ENCODE assay signal across 7 cellular contexts in genomic region chr18:32289480-32290075, GRCh38.
A peak's percentile ranks its signal among the peaks of the same experiment; 100 is the strongest.
DNase-seq lines count a peak whose midpoint lies in the region; ATAC-seq and TF ChIP-seq lines count a peak whose summit lies in the region.

No MANE protein-coding gene starts in this region.

- DNase-seq in GM04504 (ENCODE audit: low read depth) (peak; percentile 40), LNCaP clone FGC (ENCODE audit: low read depth) (peak; percentile 31), OCI-M2 (lab: John Stamatoyannopoulos, UW; ENCODE audit: unreplicated experiment) (peak; percentile 20), cerebellum (ENCODE audit: low spot score) (peak; percentile 42), right lobe of liver (peak in 1 of 3 donors; percentile 57), uterus (peak in 1 of 2 donors; percentile 41)

- 6% methylated on average over 1 of the region's 1 CpG for WGBS in right lobe of liver (ENCODE audit: insufficient coverage, low coverage, low lambda C conversion rate, missing lambda C conversion rate)

- no peaks in the 10 kb centered on the region for H3K4me1 ChIP-seq in right lobe of liver
- no peaks in the 10 kb centered on the region for H3K4me1 ChIP-seq in uterus

- H3K27me3 ChIP-seq in right lobe of liver (no peaks in the 10 kb centered on the region), uterus (no peaks in the 10 kb centered on the region)

- TF ChIP-seq CTCF in LNCaP clone FGC (IDR thresholded peaks at IDR 0.05; ENCODE audit: control insufficient read depth, extremely low read depth, insufficient read depth) (peak; percentile 79), right lobe of liver (IDR thresholded peaks at IDR 0.05) (peak; percentile 65 to 80 (median 72)), uterus (IDR thresholded peaks at IDR 0.05) (peak; percentile 39 to 52 (median 46))

- H3K4me3 ChIP-seq in LNCaP clone FGC (ENCODE audit: low read depth, low read length) (no peak overlapping the region), right lobe of liver (no peak overlapping the region), uterus (no peak overlapping the region)

- ATAC-seq in GM21723 (IDR thresholded peaks at IDR 0.05; ENCODE audit: unreplicated experiment): peak; percentile 87
- ATAC-seq in right lobe of liver: peak; percentile 97 to 99 (median 98)

- H3K36me3 ChIP-seq in right lobe of liver: peaks cover 0 to 5% (median 0%) of the 10 kb centered on the region in 4 donors
- no peaks in the 10 kb centered on the region for H3K36me3 ChIP-seq in uterus

- no peaks in the 10 kb centered on the region for H3K9me3 ChIP-seq in right lobe of liver
- no peaks in the 10 kb centered on the region for H3K9me3 ChIP-seq in uterus

- H3K27ac ChIP-seq in right lobe of liver (no peak overlapping the region), uterus (no peak overlapping the region)

- TF ChIP-seq POLR2A in right lobe of liver (IDR thresholded peaks at IDR 0.05) (no peak), uterus (IDR thresholded peaks at IDR 0.05) (no peak)

- intact Hi-C loops in right lobe of liver (cut with DNase I): no loop called here
- intact Hi-C loops in uterus (cut with DNase I; ENCODE audit: low total_unique reads): no loop called here
